In genomic region chr3:16102187-16102561, GRCh38 we compare ENCODE assay signal across 1 cellular context.
TF ChIP-seq lines count a peak whose summit lies in the region.

No MANE protein-coding gene starts in this region.

TF ChIP-seq in HepG2, 621 proteins besides CTCF, POLR2A, EP300 and RAD21:
- TF ChIP-seq SRSF1 (optimal IDR thresholded peaks at IDR 0.05; ENCODE audit: low read depth, low read length): no peak
- TF ChIP-seq STAT6 (CRISPR knock-in tag; IDR thresholded peaks at IDR 0.05; ENCODE audit: borderline replicate concordance): no peak
- TF ChIP-seq ZNF768 (CRISPR knock-in tag; IDR thresholded peaks at IDR 0.05): peak; percentile 69; the same call in 1 of the 2 replicates
- no peak for TF ChIP-seq CBX2 (IDR thresholded peaks at IDR 0.05; ENCODE audit: low read depth, low read length)
- TF ChIP-seq CBX2 (CRISPR knock-in tag; IDR thresholded peaks at IDR 0.05; ENCODE audit: low read depth): no peak
- TF ChIP-seq ZFP82 (CRISPR knock-in tag; IDR thresholded peaks at IDR 0.05; ENCODE audit: borderline replicate concordance): no peak
- TF ChIP-seq NFRKB (IDR thresholded peaks at IDR 0.05): no peak
